ENCODE assay signal across 10 cellular contexts in the genomic region with DNA sequence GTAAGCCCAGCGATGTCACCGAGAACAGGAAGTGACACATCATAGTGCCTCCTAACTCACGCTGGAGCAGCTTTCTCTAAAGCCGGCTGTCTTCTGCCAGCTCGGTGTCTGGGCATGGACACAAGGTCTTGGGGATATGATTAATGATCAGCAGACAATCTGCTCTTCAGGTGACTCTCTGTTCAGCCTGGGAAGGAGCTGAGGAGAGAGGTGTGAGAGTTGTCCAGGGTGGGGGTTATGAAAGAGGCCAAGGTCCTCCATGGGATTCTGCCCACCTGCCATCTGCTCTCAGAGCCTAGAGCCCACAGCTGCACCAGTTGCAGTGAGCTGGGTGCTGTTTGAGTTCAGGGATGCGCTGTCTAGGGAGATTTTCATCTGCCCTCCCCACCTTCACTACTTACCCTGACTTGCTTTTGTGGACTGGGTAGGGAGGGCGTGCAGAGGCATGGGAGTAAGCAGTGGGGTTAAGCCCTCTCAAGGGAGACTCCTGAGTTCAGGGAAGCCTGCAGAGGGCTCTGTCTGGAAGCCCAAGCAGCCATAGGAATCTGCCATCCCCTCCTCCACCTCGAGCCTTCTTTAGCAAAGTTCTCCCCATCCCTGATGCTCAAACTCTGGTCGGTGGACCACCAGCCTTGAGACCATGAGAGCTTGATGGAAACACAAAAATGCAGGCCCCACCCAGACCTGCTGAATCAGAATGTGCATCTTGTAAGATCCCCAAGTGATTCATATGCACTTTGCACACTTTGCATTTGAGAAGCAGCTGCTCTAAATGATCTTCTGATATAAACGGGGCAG.
A peak's percentile ranks its signal among the peaks of the same experiment; 100 is the strongest.
DNase-seq lines count a peak whose midpoint lies in the region; ATAC-seq and TF ChIP-seq lines count a peak whose summit lies in the region.
"Had no signal": no experiment of that assay in that cellular context is flagged by ENCODE, and none has a peak within 500 bp of the region (broad histone marks: within the 10 kb centered on the region; RNA-seq: fewer than 3 reads in every experiment).

No MANE protein-coding gene starts in this region.

- TF ChIP-seq POLR2A in adrenal gland (IDR thresholded peaks at IDR 0.05) = no peak
- TF ChIP-seq POLR2A in Peyer's patch (IDR thresholded peaks at IDR 0.05) = no peak

- H3K27me3 ChIP-seq in adrenal gland = no peaks in the 10 kb centered on the region
- H3K27me3 ChIP-seq in Peyer's patch = no peaks in the 10 kb centered on the region

- DNase-seq in AG08396 (ENCODE audit: low spot score) (peak; percentile 44), KG1 (lab: John Stamatoyannopoulos, UW) (peak; percentile 11), adrenal gland (peak; percentile 30 to 71 (median 68)), iris pigment epithelial cell (ENCODE audit: low read depth) (peak; percentile 83), SKM-1 treated with dmso at 0.1 percent for 144 hours (lab: John Stamatoyannopoulos, UW; ENCODE audit: unreplicated experiment) (no peak), Peyer's patch (no peak), SKM-1 (lab: John Stamatoyannopoulos, UW; ENCODE audit: unreplicated experiment) (no peak)
- DNase-seq: cerebellar nuclear complex, retina had no signal

- H3K4me3 ChIP-seq in adrenal gland (no peak overlapping the region), Peyer's patch (no peak overlapping the region)

- peak overlapping the region in 1 of 5 donors; percentile 32 for H3K27ac ChIP-seq in adrenal gland
- no peak overlapping the region for H3K27ac ChIP-seq in Peyer's patch

- no peaks in the 10 kb centered on the region for H3K36me3 ChIP-seq in adrenal gland (replicated peaks in 1 of 2)
- H3K36me3 ChIP-seq in Peyer's patch = no peaks in the 10 kb centered on the region

- intact Hi-C loops in adrenal gland (cut with DNase I) = no loop called here

- no peak for TF ChIP-seq CTCF in adrenal gland (IDR thresholded peaks at IDR 0.05)
- TF ChIP-seq CTCF in Peyer's patch (IDR thresholded peaks at IDR 0.05) = no peak

- H3K9me3 ChIP-seq in adrenal gland (replicated peaks in 1 of 3) = no peaks in the 10 kb centered on the region
- no peaks in the 10 kb centered on the region for H3K9me3 ChIP-seq in Peyer's patch

- H3K4me1 ChIP-seq in adrenal gland (replicated peaks in 1 of 2) = peaks cover 0 to 7% of the 10 kb centered on the region in 2 donors
- H3K4me1 ChIP-seq in Peyer's patch = no peaks in the 10 kb centered on the region

- 40 to 50% (median 49%) methylated on average over 9 to 10 of the region's 10 CpGs for WGBS in adrenal gland, 4 donors

- ATAC-seq in HG03457 (IDR thresholded peaks at IDR 0.05; ENCODE audit: unreplicated experiment) = no peak

Comparison
In these comparisons a context has a peak if more than half of its experiments do, and no peak if none do; other contexts are left out.
1. DNase-seq: peak in AG08396 (single experiment), KG1 (single experiment), adrenal gland (7 of 7) and iris pigment epithelial cell (single experiment); none in SKM-1 treated with dmso at 0.1 percent for 144 hours (single experiment), Peyer's patch (0 of 3) and SKM-1 (single experiment).